Comparison of ENCODE assay signal across 11 cellular contexts in the genomic region with DNA sequence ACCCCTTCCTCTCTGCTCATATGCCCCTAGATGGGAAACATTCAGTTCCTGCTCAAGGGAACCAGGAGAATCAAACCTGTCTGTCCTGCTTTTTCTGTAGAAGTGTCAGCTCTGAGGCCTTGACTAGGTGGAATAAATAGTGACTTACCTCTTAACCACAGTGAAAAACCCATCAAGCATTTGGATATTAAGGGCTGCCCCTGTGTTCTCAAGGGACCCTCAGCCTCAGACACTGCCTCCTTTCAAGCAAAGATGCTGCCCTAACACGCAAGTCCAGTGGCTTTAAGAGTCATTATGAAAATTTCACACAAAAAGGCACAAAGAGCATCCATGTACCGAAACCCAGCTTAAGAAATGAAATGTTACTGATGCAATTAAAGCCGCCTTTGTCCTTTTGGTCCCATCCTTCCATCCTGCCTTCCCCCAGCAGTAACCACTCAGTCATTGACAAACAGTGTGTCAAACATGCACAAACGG.
DNase-seq lines count a peak whose midpoint lies in the region; ATAC-seq and TF ChIP-seq lines count a peak whose summit lies in the region.
"Had no signal": no experiment of that assay in that cellular context is flagged by ENCODE, and none has a peak within 500 bp of the region (broad histone marks: within the 10 kb centered on the region; RNA-seq: fewer than 3 reads in every experiment).

No MANE protein-coding gene starts in this region.

- no peaks in the 10 kb centered on the region for H3K27me3 ChIP-seq in CD4-positive, alpha-beta T cell (ENCODE audit: control insufficient read depth, insufficient read depth, low read length)
- H3K27me3 ChIP-seq: Peyer's patch had no signal

- H3K27ac Mint-ChIP-seq in CD4-positive, alpha-beta T cell = peak overlapping the region; percentile 74
- H3K27ac Mint-ChIP-seq in memory B cell = peak overlapping the region; percentile 75

- H3K4me3 Mint-ChIP-seq in CD4-positive, alpha-beta T cell = peak overlapping the region; percentile 9
- peak overlapping the region; percentile 35 for H3K4me3 Mint-ChIP-seq in memory B cell
- H3K4me3 Mint-ChIP-seq: effector memory CD8-positive, alpha-beta T cell had no signal

- H3K9me3 ChIP-seq in CD4-positive, alpha-beta T cell (ENCODE audit: control insufficient read depth, low read length) = no peaks in the 10 kb centered on the region
- H3K9me3 ChIP-seq: Peyer's patch had no signal

- H3K27ac ChIP-seq in CD4-positive, alpha-beta T cell (ENCODE audit: low read depth, low read length) = no peak overlapping the region
- H3K27ac ChIP-seq: Peyer's patch had no signal

- POLR2A ChIA-PET in CD4-positive, alpha-beta T cell (lab: Charles Lee) = interaction anchor here (1.0 to 4.3 kb wide), 7 partner anchors 10 to 297 kb away, joined by 3 to 41 read pairs (median 4); a partner anchor contains a TSS

- no peak for DNase-seq in CD4-positive, alpha-beta T cell
- DNase-seq in memory B cell (ENCODE audit: low spot score in 2 of 2) = no peak
- DNase-seq in NCI-H1417 (lab: John Stamatoyannopoulos, UW) = no peak
- DNase-seq in DMS53 (lab: John Stamatoyannopoulos, UW) = no peak
- no peak for DNase-seq in NCI-H2171 treated with DMSO at 0.1 percent for 48 hours (lab: John Stamatoyannopoulos, UW)
- no peak for DNase-seq in NCI-H446 (lab: John Stamatoyannopoulos, UW)
- DNase-seq: effector memory CD8-positive, alpha-beta T cell; small intestine had no signal

- no peaks in the 10 kb centered on the region for H3K27me3 Mint-ChIP-seq in CD4-positive, alpha-beta T cell
- no peaks in the 10 kb centered on the region for H3K27me3 Mint-ChIP-seq in memory B cell
- H3K27me3 Mint-ChIP-seq: effector memory CD8-positive, alpha-beta T cell had no signal

- H3K9me3 Mint-ChIP-seq in CD4-positive, alpha-beta T cell = no peaks in the 10 kb centered on the region
- H3K9me3 Mint-ChIP-seq in memory B cell = no peaks in the 10 kb centered on the region
- H3K9me3 Mint-ChIP-seq: effector memory CD8-positive, alpha-beta T cell had no signal

- no peaks in the 10 kb centered on the region for H3K36me3 Mint-ChIP-seq in CD4-positive, alpha-beta T cell (ENCODE audit: low read depth)
- H3K36me3 Mint-ChIP-seq in memory B cell = peaks cover 8% of the 10 kb centered on the region

- intact Hi-C loops in CD4-positive, alpha-beta T cell (cut with DNase I, micrococcal nuclease) = no loop called here

- no peak for TF ChIP-seq CTCF in CD4-positive, alpha-beta T cell (IDR thresholded peaks at IDR 0.05)

- H3K4me1 Mint-ChIP-seq in CD4-positive, alpha-beta T cell (ENCODE audit: low read depth) = peaks cover 57% of the 10 kb centered on the region
- peaks cover 34% of the 10 kb centered on the region for H3K4me1 Mint-ChIP-seq in memory B cell

- CTCF ChIA-PET in CD4-positive, alpha-beta T cell (lab: Charles Lee) = interaction anchor here (1.2 to 1.3 kb wide), 2 partner anchors 11 to 22 kb away, joined by 3 read pairs; no protein-coding TSS in a partner anchor

- ATAC-seq in CD4-positive, alpha-beta T cell (ENCODE audit: poor library complexity) = no peak
- ATAC-seq in GM19351 (IDR thresholded peaks at IDR 0.05; ENCODE audit: unreplicated experiment) = peak; percentile 62
- peak; percentile 73 for ATAC-seq in HG03354 (IDR thresholded peaks at IDR 0.05; ENCODE audit: poor library complexity, severe bottlenecking, unreplicated experiment)
- ATAC-seq in memory B cell (ENCODE audit: low read depth) = peak; percentile 70
- ATAC-seq: effector memory CD8-positive, alpha-beta T cell had no signal
